ENCODE assay signal across 8 cellular contexts in genomic region chr19:18417250-18418033, GRCh38. TPM values are rescaled to one million over a fixed set of nuclear protein-coding genes. Genes with fewer than 3 reads are reported as not detected.
DNase-seq lines count a peak whose midpoint lies in the region; ATAC-seq, FAIRE-seq and TF ChIP-seq lines count a peak whose summit lies in the region.

No MANE protein-coding gene starts in this region.

- TSS peak; percentile 51 for BruUV-seq in endothelial cell of umbilical vein (replicated peaks; lab: Mats Ljungman, UMichigan)

- peaks cover 57% of the 10 kb centered on the region for H3K4me1 Mint-ChIP-seq in T-helper 2 cell treated with Interferon-gamma antibody and Interleukin-4, amounts not matched to agents 5 μg/mL and 100 μg/mL, for 36 hours (ENCODE audit: low read depth)
- peaks cover 39% of the 10 kb centered on the region for H3K4me1 Mint-ChIP-seq in type B pancreatic cell (ENCODE audit: unreplicated experiment)

- H3K9me3 ChIP-seq in MG63 (no peaks in the 10 kb centered on the region), endothelial cell of umbilical vein (replicated peaks; ENCODE audit: control insufficient read depth, insufficient read depth, low read length) (no peaks in the 10 kb centered on the region)

- peaks cover 4% of the 10 kb centered on the region for H3K36me3 Mint-ChIP-seq in T-helper 2 cell treated with Interferon-gamma antibody and Interleukin-4, amounts not matched to agents 5 μg/mL and 100 μg/mL, for 36 hours (ENCODE audit: low read depth)
- no peaks in the 10 kb centered on the region for H3K36me3 Mint-ChIP-seq in type B pancreatic cell

- H3K4me3 ChIP-seq in MG63 (peak overlapping the region; percentile 47), endothelial cell of umbilical vein (replicated peaks in 1 of 3; ENCODE audit: insufficient read depth in 1 of 3, low read depth in 1 of 3, low read length in 3 of 3) (peak overlapping the region in 1 of 3 experiments; percentile 17)

- POLR2A ChIA-PET in endothelial cell of umbilical vein (lab: Charles Lee), result interaction anchor here (0.5 to 5.8 kb wide), 3 partner anchors 32 to 328 kb away, joined by 5 to 58 read pairs (median 8); partner anchors contain the start of genes GDF15 and JUND

- peaks cover 31% of the 10 kb centered on the region for H3K79me2 ChIP-seq in endothelial cell of umbilical vein (ENCODE audit: control insufficient read depth, insufficient read depth, low read length)

- H3K27ac Mint-ChIP-seq in T-helper 2 cell treated with Interferon-gamma antibody and Interleukin-4, amounts not matched to agents 5 μg/mL and 100 μg/mL, for 36 hours, result peak overlapping the region; percentile 92
- H3K27ac Mint-ChIP-seq in type B pancreatic cell, result peak overlapping the region; percentile 98

- peak; percentile 19 for FAIRE-seq in TTC549 (lab: Jason Lieb, UNC)
- FAIRE-seq in endothelial cell of umbilical vein (lab: Jason Lieb, UNC), result peak; percentile 79

- H3K9ac ChIP-seq in endothelial cell of umbilical vein (replicated peaks; ENCODE audit: extremely low read depth, insufficient read depth, low read length), result peak overlapping the region; percentile 88

- ATAC-seq in GM21529 (IDR thresholded peaks at IDR 0.05; ENCODE audit: unreplicated experiment), result no peak

- TF ChIP-seq POLR2A in endothelial cell of umbilical vein (IDR thresholded peaks at IDR 0.05; ENCODE audit: low read depth, low read length), result no peak

- peak overlapping the region; percentile 98 for H3K27ac ChIP-seq in endothelial cell of umbilical vein (ENCODE audit: insufficient read depth, low read depth, low read length)

- intact Hi-C loops in endothelial cell of umbilical vein (cut with micrococcal nuclease), result loop anchor here (2.0 kb wide), 5 partner anchors 31 to 225 kb away; partner anchors contain the start of genes GDF15 and MPV17L2

- H3K9me1 ChIP-seq in endothelial cell of umbilical vein (replicated peaks; ENCODE audit: control insufficient read depth, extremely low read depth, insufficient read depth, low read length), result no peaks in the 10 kb centered on the region

- no peaks in the 10 kb centered on the region for H3K9me3 Mint-ChIP-seq in T-helper 2 cell treated with Interferon-gamma antibody and Interleukin-4, amounts not matched to agents 5 μg/mL and 100 μg/mL, for 36 hours
- no peaks in the 10 kb centered on the region for H3K9me3 Mint-ChIP-seq in type B pancreatic cell

- H4K20me1 ChIP-seq in endothelial cell of umbilical vein (replicated peaks; ENCODE audit: control insufficient read depth, extremely low read depth, insufficient read depth, low read length), result no peaks in the 10 kb centered on the region

- peaks cover 14% of the 10 kb centered on the region for H3K36me3 ChIP-seq in MG63
- H3K36me3 ChIP-seq in endothelial cell of umbilical vein (ENCODE audit: control insufficient read depth in 2 of 2, extremely low read depth in 1 of 2, insufficient read depth in 2 of 2, low read length in 2 of 2), result no peaks in the 10 kb centered on the region

- no peaks in the 10 kb centered on the region for H3K27me3 ChIP-seq in MG63
- no peaks in the 10 kb centered on the region for H3K27me3 ChIP-seq in endothelial cell of umbilical vein (ENCODE audit: control insufficient read depth in 2 of 2, insufficient read depth in 2 of 2, low read length in 2 of 2)

- CTCF ChIA-PET in endothelial cell of umbilical vein (lab: Charles Lee), result interaction anchor here (0.9 to 11.1 kb wide), 9 partner anchors 11 to 137 kb away, joined by 3 to 119 read pairs (median 8); partner anchors contain the start of genes GDF15 and JUND

- peak overlapping the region; percentile 59 for H3K4me2 ChIP-seq in endothelial cell of umbilical vein (ENCODE audit: insufficient read depth, low read length)

- dilution Hi-C loops in endothelial cell of umbilical vein (cut with MboI; ENCODE audit: extremely low pct_ligation_motif_present, low sequenced_read_pairs), result no loop called here

- no peaks in the 10 kb centered on the region for H3K27me3 Mint-ChIP-seq in T-helper 2 cell treated with Interferon-gamma antibody and Interleukin-4, amounts not matched to agents 5 μg/mL and 100 μg/mL, for 36 hours (ENCODE audit: low read depth)
- H3K27me3 Mint-ChIP-seq in type B pancreatic cell, result no peaks in the 10 kb centered on the region

- TF ChIP-seq CTCF in endothelial cell of umbilical vein (IDR thresholded peaks at IDR 0.05; ENCODE audit: extremely low read depth in 1 of 2, insufficient read depth in 1 of 2, low read depth in 1 of 2, low read length in 2 of 2) (no peak), type B pancreatic cell (conservative IDR thresholded peaks at IDR 0.05) (no peak)

- peak overlapping the region; percentile 83 for H3K4me3 Mint-ChIP-seq in T-helper 2 cell treated with Interferon-gamma antibody and Interleukin-4, amounts not matched to agents 5 μg/mL and 100 μg/mL, for 36 hours
- peak overlapping the region; percentile 86 for H3K4me3 Mint-ChIP-seq in type B pancreatic cell

- H3K4me1 ChIP-seq in endothelial cell of umbilical vein (ENCODE audit: control insufficient read depth, extremely low read depth, insufficient read depth, low read length), result peaks cover 41% of the 10 kb centered on the region

- H2AFZ ChIP-seq in endothelial cell of umbilical vein (ENCODE audit: low read depth, low read length), result peak overlapping the region; percentile 63

- DNase-seq in T-helper 2 cell treated with Interferon-gamma antibody and Interleukin-4, amounts not matched to agents 5 μg/mL and 100 μg/mL, for 36 hours (ENCODE audit: low spot score), result peak; percentile 61
- DNase-seq in T-helper 2 cell (no peak), MG63 (peak; percentile 97), endothelial cell of umbilical vein (ENCODE audit: low read depth, low spot score) (peak; percentile 85), mesenteric fat pad (ENCODE audit: low spot score) (peak; percentile 94), type B pancreatic cell (ENCODE audit: extremely low spot score, unreplicated experiment) (peak; percentile 91)

TF ChIP-seq in endothelial cell of umbilical vein, 7 proteins besides CTCF, POLR2A, EP300 and RAD21 (continues in another document):
- TF ChIP-seq MAX (IDR thresholded peaks at IDR 0.05; ENCODE audit: insufficient read depth, insufficient read length) (no peak), POLR2AphosphoS5 (IDR thresholded peaks at IDR 0.05; ENCODE audit: insufficient read depth, low read depth, low read length) (peak; percentile 92)

RNA-seq across cellular contexts. Expression of gene SSBP4, which starts 1.8 kb away (rescaled TPM):
- total RNA-seq in MG63 (2014; rRNA removed; shearing (Covaris generic); ENCODE audit: low replicate concordance), result 187 and 203 TPM in 2 replicates
- total RNA-seq in endothelial cell of umbilical vein (140 and 151 TPM in 2 replicates), mesenteric fat pad (63.3 TPM), type B pancreatic cell (ENCODE audit: low replicate concordance) (76.7 and 99.0 TPM in 2 replicates)
- 89.6 and 116 TPM in 2 replicates for polyA plus RNA-seq in endothelial cell of umbilical vein
- 43.5 and 75.7 TPM in 2 replicates for polyA plus RNA-seq in endothelial cell of umbilical vein (2011; cell fraction: cytosol; rRNA removed)
- 116 and 121 TPM in 2 replicates for polyA plus RNA-seq in endothelial cell of umbilical vein (2011; cell fraction: nucleus; rRNA removed)
- 50.5 and 101 TPM in 2 replicates for polyA plus RNA-seq in endothelial cell of umbilical vein (2012)
- 12.7 and 21.8 TPM in 2 replicates for polyA minus RNA-seq in endothelial cell of umbilical vein
- 32.1 TPM for polyA minus RNA-seq in endothelial cell of umbilical vein (2011; cell fraction: cytosol; rRNA and poly(A)+ RNA removed)
- polyA minus RNA-seq in endothelial cell of umbilical vein (2011; cell fraction: nucleus; rRNA and poly(A)+ RNA removed), result 27.4 and 63.5 TPM in 2 replicates

RNA-seq across cellular contexts. Expression of gene LRRC25, which starts 20.0 kb away (rescaled TPM):
- total RNA-seq in MG63 (2014; rRNA removed; shearing (Covaris generic); ENCODE audit: low replicate concordance), result not detected in 2 replicates
- total RNA-seq in endothelial cell of umbilical vein, result not detected in 2 replicates
- polyA plus RNA-seq in endothelial cell of umbilical vein, result not detected in 2 replicates
- polyA plus RNA-seq in endothelial cell of umbilical vein (2011; cell fraction: cytosol; rRNA removed), result not detected in 2 replicates
- not detected in 2 replicates for polyA plus RNA-seq in endothelial cell of umbilical vein (2011; cell fraction: nucleus; rRNA removed)
- polyA plus RNA-seq in endothelial cell of umbilical vein (2012), result not detected in 2 replicates
- not detected in 2 replicates for polyA minus RNA-seq in endothelial cell of umbilical vein
- not detected for polyA minus RNA-seq in endothelial cell of umbilical vein (2011; cell fraction: cytosol; rRNA and poly(A)+ RNA removed)
- not detected in 2 replicates for polyA minus RNA-seq in endothelial cell of umbilical vein (2011; cell fraction: nucleus; rRNA and poly(A)+ RNA removed)
- 19.3 TPM for total RNA-seq in mesenteric fat pad
- 0.19 TPM in 1 of 2 replicates, not detected in the other for total RNA-seq in type B pancreatic cell (ENCODE audit: low replicate concordance)

RNA-seq across cellular contexts. Expression of gene ISYNA1, which starts 20.5 kb away (rescaled TPM):
- 0.40 and 4.4 TPM in 2 replicates for total RNA-seq in MG63 (2014; rRNA removed; shearing (Covaris generic); ENCODE audit: low replicate concordance)
- total RNA-seq in endothelial cell of umbilical vein (70.2 and 74.1 TPM in 2 replicates), mesenteric fat pad (18.3 TPM), type B pancreatic cell (ENCODE audit: low replicate concordance) (278 and 303 TPM in 2 replicates)
- 69.0 and 85.0 TPM in 2 replicates for polyA plus RNA-seq in endothelial cell of umbilical vein
- 32.0 and 38.7 TPM in 2 replicates for polyA plus RNA-seq in endothelial cell of umbilical vein (2011; cell fraction: cytosol; rRNA removed)
- 145 and 173 TPM in 2 replicates for polyA plus RNA-seq in endothelial cell of umbilical vein (2011; cell fraction: nucleus; rRNA removed)
- 38.7 and 63.2 TPM in 2 replicates for polyA plus RNA-seq in endothelial cell of umbilical vein (2012)
- 26.2 and 34.8 TPM in 2 replicates for polyA minus RNA-seq in endothelial cell of umbilical vein
- not detected for polyA minus RNA-seq in endothelial cell of umbilical vein (2011; cell fraction: cytosol; rRNA and poly(A)+ RNA removed)
- polyA minus RNA-seq in endothelial cell of umbilical vein (2011; cell fraction: nucleus; rRNA and poly(A)+ RNA removed), result 12.2 and 26.3 TPM in 2 replicates

RNA-seq across cellular contexts. Expression of gene GDF15, which starts 31.5 kb away (rescaled TPM):
- 2.3 and 13.1 TPM in 2 replicates for total RNA-seq in MG63 (2014; rRNA removed; shearing (Covaris generic); ENCODE audit: low replicate concordance)
- 140 and 165 TPM in 2 replicates for total RNA-seq in endothelial cell of umbilical vein
- 206 and 343 TPM in 2 replicates for polyA plus RNA-seq in endothelial cell of umbilical vein
- polyA plus RNA-seq in endothelial cell of umbilical vein (2011; cell fraction: cytosol; rRNA removed), result 74.9 and 137 TPM in 2 replicates
- polyA plus RNA-seq in endothelial cell of umbilical vein (2011; cell fraction: nucleus; rRNA removed), result 58.6 and 63.6 TPM in 2 replicates
- 252 and 264 TPM in 2 replicates for polyA plus RNA-seq in endothelial cell of umbilical vein (2012)
- polyA minus RNA-seq in endothelial cell of umbilical vein, result 30.7 and 37.6 TPM in 2 replicates
- 27.1 TPM for polyA minus RNA-seq in endothelial cell of umbilical vein (2011; cell fraction: cytosol; rRNA and poly(A)+ RNA removed)
- polyA minus RNA-seq in endothelial cell of umbilical vein (2011; cell fraction: nucleus; rRNA and poly(A)+ RNA removed), result 12.8 and 28.4 TPM in 2 replicates
- 5.9 TPM for total RNA-seq in mesenteric fat pad
- total RNA-seq in type B pancreatic cell (ENCODE audit: low replicate concordance), result 102 and 106 TPM in 2 replicates

Comparison
In these comparisons a context has a peak if more than half of its experiments do, and no peak if none do; other contexts are left out.
1. DNase-seq: peak in T-helper 2 cell treated with Interferon-gamma antibody and Interleukin-4, amounts not matched to agents 5 μg/mL and 100 μg/mL, for 36 hours (single experiment), MG63 (single experiment), endothelial cell of umbilical vein (single experiment), mesenteric fat pad (single experiment) and type B pancreatic cell (single experiment); none in T-helper 2 cell (0 of 5).
2. RNA of gene LRRC25, which starts 20.0 kb away (total RNA-seq): 19.3 TPM in mesenteric fat pad (single experiment); 0.19 TPM in type B pancreatic cell, not detected in MG63 and not detected in endothelial cell of umbilical vein; every median in the first group is over 10 times any median in the second.